In the genomic region with DNA sequence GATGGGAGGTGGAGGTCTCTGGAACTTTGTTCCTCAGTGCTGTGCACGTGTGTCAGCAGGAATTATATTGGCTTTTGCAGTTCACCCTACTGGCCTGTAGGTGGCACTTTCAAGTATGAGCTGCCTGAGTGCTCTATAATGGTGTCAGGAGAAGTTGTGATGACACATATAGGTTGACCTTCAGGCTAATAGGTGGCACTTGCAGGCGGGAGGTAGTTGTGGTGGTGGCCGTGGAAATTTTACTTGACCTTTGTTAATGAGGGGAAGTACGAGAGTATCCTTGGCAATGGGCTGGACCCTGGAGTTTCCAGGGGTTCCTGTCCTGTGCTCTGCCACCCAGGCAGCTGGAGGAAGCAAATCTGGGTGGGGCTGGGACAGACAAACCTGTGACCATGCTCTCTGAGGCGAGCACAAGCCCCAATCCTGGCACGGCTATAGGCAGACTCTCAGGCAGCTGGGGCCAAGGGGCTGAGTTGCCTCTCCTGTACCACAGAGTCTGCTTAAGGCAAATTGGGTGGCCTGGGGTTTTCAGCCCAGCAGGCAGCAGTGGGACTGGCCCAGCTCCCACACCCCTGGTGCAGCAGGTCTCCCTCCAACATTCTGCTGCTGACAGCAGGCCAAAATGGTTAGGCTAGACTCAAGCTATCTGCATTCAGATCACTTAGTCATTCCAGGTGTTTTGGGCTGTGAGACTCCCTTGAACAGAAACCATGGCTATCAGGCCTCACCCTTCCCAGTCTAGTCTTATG, we compare ENCODE assay signal across 1 cellular context.
TF ChIP-seq lines count a peak whose summit lies in the region.

No MANE protein-coding gene starts in this region.

TF ChIP-seq in WTC11, 78 proteins besides CTCF, POLR2A, EP300 and RAD21 (continued from another document):
- TF ChIP-seq, protein P1, sequence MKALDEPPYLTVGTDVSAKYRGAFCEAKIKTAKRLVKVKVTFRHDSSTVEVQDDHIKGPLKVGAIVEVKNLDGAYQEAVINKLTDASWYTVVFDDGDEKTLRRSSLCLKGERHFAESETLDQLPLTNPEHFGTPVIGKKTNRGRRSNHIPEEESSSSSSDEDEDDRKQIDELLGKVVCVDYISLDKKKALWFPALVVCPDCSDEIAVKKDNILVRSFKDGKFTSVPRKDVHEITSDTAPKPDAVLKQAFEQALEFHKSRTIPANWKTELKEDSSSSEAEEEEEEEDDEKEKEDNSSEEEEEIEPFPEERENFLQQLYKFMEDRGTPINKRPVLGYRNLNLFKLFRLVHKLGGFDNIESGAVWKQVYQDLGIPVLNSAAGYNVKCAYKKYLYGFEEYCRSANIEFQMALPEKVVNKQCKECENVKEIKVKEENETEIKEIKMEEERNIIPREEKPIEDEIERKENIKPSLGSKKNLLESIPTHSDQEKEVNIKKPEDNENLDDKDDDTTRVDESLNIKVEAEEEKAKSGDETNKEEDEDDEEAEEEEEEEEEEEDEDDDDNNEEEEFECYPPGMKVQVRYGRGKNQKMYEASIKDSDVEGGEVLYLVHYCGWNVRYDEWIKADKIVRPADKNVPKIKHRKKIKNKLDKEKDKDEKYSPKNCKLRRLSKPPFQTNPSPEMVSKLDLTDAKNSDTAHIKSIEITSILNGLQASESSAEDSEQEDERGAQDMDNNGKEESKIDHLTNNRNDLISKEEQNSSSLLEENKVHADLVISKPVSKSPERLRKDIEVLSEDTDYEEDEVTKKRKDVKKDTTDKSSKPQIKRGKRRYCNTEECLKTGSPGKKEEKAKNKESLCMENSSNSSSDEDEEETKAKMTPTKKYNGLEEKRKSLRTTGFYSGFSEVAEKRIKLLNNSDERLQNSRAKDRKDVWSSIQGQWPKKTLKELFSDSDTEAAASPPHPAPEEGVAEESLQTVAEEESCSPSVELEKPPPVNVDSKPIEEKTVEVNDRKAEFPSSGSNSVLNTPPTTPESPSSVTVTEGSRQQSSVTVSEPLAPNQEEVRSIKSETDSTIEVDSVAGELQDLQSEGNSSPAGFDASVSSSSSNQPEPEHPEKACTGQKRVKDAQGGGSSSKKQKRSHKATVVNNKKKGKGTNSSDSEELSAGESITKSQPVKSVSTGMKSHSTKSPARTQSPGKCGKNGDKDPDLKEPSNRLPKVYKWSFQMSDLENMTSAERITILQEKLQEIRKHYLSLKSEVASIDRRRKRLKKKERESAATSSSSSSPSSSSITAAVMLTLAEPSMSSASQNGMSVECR (CRISPR knock-in tag; IDR thresholded peaks at IDR 0.05; ENCODE audit: borderline replicate concordance): no peak
- TF ChIP-seq TP53 (CRISPR knock-in tag; IDR thresholded peaks at IDR 0.05) (no peak), FOXP1 (CRISPR knock-in tag; IDR thresholded peaks at IDR 0.05; ENCODE audit: borderline replicate concordance) (no peak), RORB (CRISPR knock-in tag; IDR thresholded peaks at IDR 0.05) (no peak), IRF2 (CRISPR knock-in tag; IDR thresholded peaks at IDR 0.05; ENCODE audit: borderline replicate concordance, low read depth) (no peak), ATF6 (CRISPR knock-in tag; IDR thresholded peaks at IDR 0.05) (no peak), AFF4 (CRISPR knock-in tag; IDR thresholded peaks at IDR 0.05; ENCODE audit: borderline replicate concordance) (no peak)
- TF ChIP-seq, protein P2, sequence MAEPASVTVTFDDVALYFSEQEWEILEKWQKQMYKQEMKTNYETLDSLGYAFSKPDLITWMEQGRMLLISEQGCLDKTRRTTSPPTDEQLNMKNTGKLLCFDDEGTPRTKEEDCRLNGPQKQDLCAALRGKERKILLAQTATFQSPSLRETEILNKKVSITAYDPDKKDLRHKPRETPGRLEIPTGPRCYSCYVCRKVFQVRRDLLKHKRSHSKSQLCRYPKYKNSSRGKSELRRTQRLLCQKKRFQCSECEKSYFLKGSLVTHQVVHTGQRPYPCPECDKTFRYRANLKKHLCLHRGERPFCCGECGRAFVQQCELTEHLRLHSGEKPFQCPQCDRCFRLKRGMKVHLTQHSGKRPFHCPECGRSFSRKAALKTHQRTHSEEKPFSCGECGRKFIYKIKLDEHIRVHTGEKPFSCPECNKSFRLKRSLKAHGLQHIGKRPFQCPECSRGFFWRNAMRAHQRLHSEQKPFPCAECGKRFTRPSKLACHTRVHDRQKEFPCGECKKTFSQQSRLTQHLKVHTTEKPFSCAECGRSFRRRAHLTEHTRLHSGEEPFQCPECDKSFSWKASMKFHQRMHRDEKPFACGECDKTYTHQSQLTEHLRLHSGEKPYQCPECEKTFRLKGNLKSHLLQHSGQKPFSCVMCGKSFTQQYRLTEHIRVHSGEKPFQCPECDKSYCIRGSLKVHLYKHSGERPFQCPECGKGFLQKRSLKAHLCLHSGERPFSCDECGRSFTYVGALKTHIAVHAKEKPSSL (CRISPR knock-in tag; conservative IDR thresholded peaks at IDR 0.05): no peak
